In the genomic region with DNA sequence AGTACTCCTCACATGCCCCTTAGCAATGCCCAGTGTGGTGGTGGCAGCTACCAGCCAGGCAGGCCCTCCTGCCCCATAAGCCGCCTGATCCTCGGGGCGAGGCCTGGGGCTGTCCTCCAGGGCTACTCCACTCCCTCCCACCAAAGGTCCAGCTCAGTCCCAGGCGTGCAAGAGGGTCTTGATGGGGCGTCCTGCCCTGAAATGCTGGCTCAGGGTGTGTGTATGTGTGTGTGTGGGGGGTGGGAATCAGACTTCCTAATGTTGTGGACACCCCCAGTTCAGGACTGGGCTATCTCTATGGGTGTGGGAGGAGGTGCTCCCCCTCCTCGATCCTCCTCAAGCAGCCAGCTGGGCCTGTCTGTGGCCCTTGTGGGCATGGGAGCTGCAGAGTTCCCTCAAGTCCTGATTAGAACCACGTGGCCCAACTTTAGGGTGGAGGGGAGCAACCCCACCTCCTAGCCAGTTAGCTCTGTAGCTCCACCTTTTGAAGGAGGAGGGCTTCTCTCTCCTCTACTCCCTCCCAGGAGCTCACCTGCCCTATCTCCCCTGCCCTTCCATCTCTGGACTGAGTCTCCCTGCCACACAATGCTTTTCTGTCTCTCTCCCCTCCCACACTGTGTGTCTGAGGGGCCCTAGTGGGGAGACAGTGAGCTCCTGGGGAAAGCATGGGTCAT, we compare ENCODE assay signal across 16 cellular contexts. TPM values are rescaled to one million over a fixed set of nuclear protein-coding genes. Genes with fewer than 3 reads are reported as not detected.
A peak's percentile ranks its signal among the peaks of the same experiment; 100 is the strongest.
DNase-seq lines count a peak whose midpoint lies in the region; ATAC-seq, FAIRE-seq and TF ChIP-seq lines count a peak whose summit lies in the region.
"Had no signal": no experiment of that assay in that cellular context is flagged by ENCODE, and none has a peak within 500 bp of the region (broad histone marks: within the 10 kb centered on the region; RNA-seq: fewer than 3 reads in every experiment).

No MANE protein-coding gene starts in this region.

- no peak overlapping the region for H3K4me2 ChIP-seq in hepatocyte

- H3K9me3 ChIP-seq in hepatocyte (ENCODE audit: low read depth) (no peaks in the 10 kb centered on the region), subcutaneous abdominal adipose tissue (ENCODE audit: control insufficient read depth in 5 of 5, low read length in 5 of 5) (no peaks in the 10 kb centered on the region)

- peak; percentile 6 for ATAC-seq in WTC11
- ATAC-seq: activated naive CD4-positive, alpha-beta T cell treated with anti-CD3 and anti-CD28 coated beads, Interleukin-2, amount 50 U/mL, for 72 hours; stimulated activated naive B cell treated with anti-CD40 and anti-IgM and Interleukin-4, amounts not matched to agents 10 μg/mL and 1 μg/mL and 100 μg/mL, for 72 hours; T-cell had no signal

- peaks cover 30% of the 10 kb centered on the region for H3K4me1 Mint-ChIP-seq in WTC11

- no peak overlapping the region for H3K27ac ChIP-seq in hepatocyte
- H3K27ac ChIP-seq in subcutaneous abdominal adipose tissue (ENCODE audit: low read depth, low read length), result peak overlapping the region; percentile 55

- no peaks in the 10 kb centered on the region for H3K36me3 ChIP-seq in hepatocyte (replicated peaks; ENCODE audit: insufficient read depth, low read depth)
- peaks cover 0 to 35% (median 27%) of the 10 kb centered on the region in 5 donors for H3K36me3 ChIP-seq in subcutaneous abdominal adipose tissue (ENCODE audit: control insufficient read depth in 5 of 5, insufficient read depth in 5 of 5, low read length in 5 of 5)

- H3K9me2 ChIP-seq in hepatocyte (replicated peaks; ENCODE audit: insufficient read depth), result no peaks in the 10 kb centered on the region

- FAIRE-seq in frontal cortex (lab: Jason Lieb, UNC), result no peak

- H3K27me3 ChIP-seq in hepatocyte, result peaks cover 11% of the 10 kb centered on the region
- H3K27me3 ChIP-seq in subcutaneous abdominal adipose tissue (ENCODE audit: control insufficient read depth in 5 of 5, insufficient read depth in 4 of 5, low read length in 5 of 5), result no peaks in the 10 kb centered on the region

- H3K27ac Mint-ChIP-seq in WTC11, result peak overlapping the region; percentile 79; the same call in 1 of the 2 replicates
- H3K27ac Mint-ChIP-seq: activated naive CD4-positive, alpha-beta T cell treated with anti-CD3 and anti-CD28 coated beads, Interleukin-2, amount 50 U/mL, for 72 hours; T-cell had no signal

- H3K27me3 Mint-ChIP-seq in WTC11 (ENCODE audit: low read depth), result peaks cover 5% of the 10 kb centered on the region

- TF ChIP-seq CTCF in WTC11 (IDR thresholded peaks at IDR 0.05) (no peak), hepatocyte (IDR thresholded peaks at IDR 0.05; ENCODE audit: poor library complexity) (no peak)

- H3K4me3 ChIP-seq in hepatocyte (no peak overlapping the region), subcutaneous abdominal adipose tissue (ENCODE audit: low read depth in 1 of 5, low read length in 5 of 5) (no peak overlapping the region)

- no peak overlapping the region for H2AFZ ChIP-seq in hepatocyte

- H3K4me1 ChIP-seq in hepatocyte (ENCODE audit: insufficient read depth) (no peaks in the 10 kb centered on the region), subcutaneous abdominal adipose tissue (ENCODE audit: control insufficient read depth in 5 of 5, insufficient read depth in 5 of 5, low read length in 5 of 5) (peaks cover 9 to 69% (median 34%) of the 10 kb centered on the region in 5 donors)

- POLR2A ChIA-PET in WTC11 (lab: Charles Lee), result no interaction called here

- no peak overlapping the region for H3K4me3 Mint-ChIP-seq in WTC11
- H3K4me3 Mint-ChIP-seq: naive B cell; stimulated activated naive B cell treated with anti-CD40 and anti-IgM and Interleukin-4, amounts not matched to agents 10 μg/mL and 1 μg/mL and 100 μg/mL, for 72 hours; T-cell had no signal

- no peaks in the 10 kb centered on the region for H3K36me3 Mint-ChIP-seq in WTC11
- H3K36me3 Mint-ChIP-seq: activated naive CD4-positive, alpha-beta T cell treated with anti-CD3 and anti-CD28 coated beads, Interleukin-2, amount 50 U/mL, for 72 hours; naive B cell; stimulated activated naive B cell treated with anti-CD40 and anti-IgM and Interleukin-4, amounts not matched to agents 10 μg/mL and 1 μg/mL and 100 μg/mL, for 72 hours; T-cell had no signal

- DNase-seq in WTC11 (ENCODE audit: low spot score) (no peak), hepatocyte (ENCODE audit: low spot score) (peak; percentile 5), amygdala (lab: John Stamatoyannopoulos, UW) (no peak), frontal cortex (ENCODE audit: low spot score in 2 of 2) (no peak)
- DNase-seq: C1 segment of cervical spinal cord; central memory CD4-positive, alpha-beta T cell; MM.1S; naive B cell; NCI-H2029 treated with DMSO at 0.1 percent for 48 hours; RPMI8226; stimulated activated naive B cell treated with anti-CD40 and anti-IgM and Interleukin-4, amounts not matched to agents 10 μg/mL and 1 μg/mL and 100 μg/mL, for 72 hours; T-cell had no signal

- peak overlapping the region in 1 of 5 donors; percentile 61 for H3K9ac ChIP-seq in subcutaneous abdominal adipose tissue (ENCODE audit: low read length in 5 of 5)

- H3K9me3 Mint-ChIP-seq in WTC11, result no peaks in the 10 kb centered on the region
- H3K9me3 Mint-ChIP-seq: activated naive CD4-positive, alpha-beta T cell treated with anti-CD3 and anti-CD28 coated beads, Interleukin-2, amount 50 U/mL, for 72 hours; T-cell had no signal

- CTCF ChIA-PET in WTC11 (lab: Charles Lee), result interaction anchor here (0.5 to 3.7 kb wide), 13 partner anchors 10 to 167 kb away, joined by 3 to 47 read pairs (median 4); a partner anchor contains a TSS

- no peaks in the 10 kb centered on the region for H4K20me1 ChIP-seq in hepatocyte (ENCODE audit: insufficient read depth, poor library complexity, severe bottlenecking)

- 73% methylated on average over 7 of the region's 7 CpGs for WGBS in hepatocyte (ENCODE audit: low lambda C conversion rate, missing lambda C conversion rate)

- H3K79me2 ChIP-seq in hepatocyte, result no peaks in the 10 kb centered on the region

TF ChIP-seq in WTC11, 78 proteins besides CTCF, POLR2A, EP300 and RAD21 (continues in another document):
- TF ChIP-seq ZNF423 (CRISPR knock-in tag; IDR thresholded peaks at IDR 0.05) (no peak), SMAD3 (CRISPR knock-in tag; IDR thresholded peaks at IDR 0.05; ENCODE audit: borderline replicate concordance) (no peak), ZNF219 (CRISPR knock-in tag; IDR thresholded peaks at IDR 0.05; ENCODE audit: borderline replicate concordance) (no peak), CREB1 (CRISPR knock-in tag; IDR thresholded peaks at IDR 0.05) (no peak), MYBL2 (CRISPR knock-in tag; IDR thresholded peaks at IDR 0.05) (no peak)
- TF ChIP-seq, protein P1, sequence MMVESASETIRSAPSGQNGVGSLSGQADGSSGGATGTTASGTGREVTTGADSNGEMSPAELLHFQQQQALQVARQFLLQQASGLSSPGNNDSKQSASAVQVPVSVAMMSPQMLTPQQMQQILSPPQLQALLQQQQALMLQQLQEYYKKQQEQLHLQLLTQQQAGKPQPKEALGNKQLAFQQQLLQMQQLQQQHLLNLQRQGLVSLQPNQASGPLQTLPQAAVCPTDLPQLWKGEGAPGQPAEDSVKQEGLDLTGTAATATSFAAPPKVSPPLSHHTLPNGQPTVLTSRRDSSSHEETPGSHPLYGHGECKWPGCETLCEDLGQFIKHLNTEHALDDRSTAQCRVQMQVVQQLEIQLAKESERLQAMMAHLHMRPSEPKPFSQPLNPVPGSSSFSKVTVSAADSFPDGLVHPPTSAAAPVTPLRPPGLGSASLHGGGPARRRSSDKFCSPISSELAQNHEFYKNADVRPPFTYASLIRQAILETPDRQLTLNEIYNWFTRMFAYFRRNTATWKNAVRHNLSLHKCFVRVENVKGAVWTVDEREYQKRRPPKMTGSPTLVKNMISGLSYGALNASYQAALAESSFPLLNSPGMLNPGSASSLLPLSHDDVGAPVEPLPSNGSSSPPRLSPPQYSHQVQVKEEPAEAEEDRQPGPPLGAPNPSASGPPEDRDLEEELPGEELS (CRISPR knock-in tag; IDR thresholded peaks at IDR 0.05), result no peak
- TF ChIP-seq, protein P2, sequence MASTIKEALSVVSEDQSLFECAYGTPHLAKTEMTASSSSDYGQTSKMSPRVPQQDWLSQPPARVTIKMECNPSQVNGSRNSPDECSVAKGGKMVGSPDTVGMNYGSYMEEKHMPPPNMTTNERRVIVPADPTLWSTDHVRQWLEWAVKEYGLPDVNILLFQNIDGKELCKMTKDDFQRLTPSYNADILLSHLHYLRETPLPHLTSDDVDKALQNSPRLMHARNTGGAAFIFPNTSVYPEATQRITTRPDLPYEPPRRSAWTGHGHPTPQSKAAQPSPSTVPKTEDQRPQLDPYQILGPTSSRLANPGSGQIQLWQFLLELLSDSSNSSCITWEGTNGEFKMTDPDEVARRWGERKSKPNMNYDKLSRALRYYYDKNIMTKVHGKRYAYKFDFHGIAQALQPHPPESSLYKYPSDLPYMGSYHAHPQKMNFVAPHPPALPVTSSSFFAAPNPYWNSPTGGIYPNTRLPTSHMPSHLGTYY (CRISPR knock-in tag; IDR thresholded peaks at IDR 0.05), result no peak
- TF ChIP-seq, protein P3, sequence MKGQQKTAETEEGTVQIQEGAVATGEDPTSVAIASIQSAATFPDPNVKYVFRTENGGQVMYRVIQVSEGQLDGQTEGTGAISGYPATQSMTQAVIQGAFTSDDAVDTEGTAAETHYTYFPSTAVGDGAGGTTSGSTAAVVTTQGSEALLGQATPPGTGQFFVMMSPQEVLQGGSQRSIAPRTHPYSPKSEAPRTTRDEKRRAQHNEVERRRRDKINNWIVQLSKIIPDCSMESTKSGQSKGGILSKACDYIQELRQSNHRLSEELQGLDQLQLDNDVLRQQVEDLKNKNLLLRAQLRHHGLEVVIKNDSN (CRISPR knock-in tag; IDR thresholded peaks at IDR 0.05), result peak; percentile 44
- TF ChIP-seq, protein P4, sequence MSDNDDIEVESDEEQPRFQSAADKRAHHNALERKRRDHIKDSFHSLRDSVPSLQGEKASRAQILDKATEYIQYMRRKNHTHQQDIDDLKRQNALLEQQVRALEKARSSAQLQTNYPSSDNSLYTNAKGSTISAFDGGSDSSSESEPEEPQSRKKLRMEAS (CRISPR knock-in tag; IDR thresholded peaks at IDR 0.05), result 0 out of 2 replicates have a peak, but pooled peaks have one; percentile 33

RNA-seq across cellular contexts. Expression of a gene that starts 7.6 kb away (rescaled TPM):
- 6.3 to 8.5 TPM (median 8.2 TPM) in 3 replicates for total RNA-seq in WTC11 (2021)
- 3.4 and 3.7 TPM in 2 replicates for total RNA-seq in hepatocyte
- 2.5 and 2.9 TPM in 2 replicates for polyA plus RNA-seq in hepatocyte
- 2.4 TPM for total RNA-seq in frontal cortex
- total RNA-seq: activated naive CD4-positive, alpha-beta T cell treated with anti-CD3 and anti-CD28 coated beads, Interleukin-2, amount 50 U/mL, for 72 hours; HT-29 had no signal

RNA-seq across cellular contexts. Expression of a gene that starts 27.5 kb away (rescaled TPM):
- total RNA-seq in WTC11 (2021) (109 to 129 TPM (median 113 TPM) in 3 replicates), hepatocyte (9.6 and 11.7 TPM in 2 replicates), frontal cortex (17.5 TPM)
- polyA plus RNA-seq in hepatocyte, result 31.7 and 36.0 TPM in 2 replicates

RNA-seq across cellular contexts. Expression of a gene that starts 27.7 kb away (rescaled TPM):
- total RNA-seq in WTC11 (2021) (0.04 to 0.11 TPM in 2 of 3 replicates, not detected in the other), hepatocyte (0.16 and 0.23 TPM in 2 replicates), frontal cortex (under 0.01 TPM)
- 0.11 and 0.62 TPM in 2 replicates for polyA plus RNA-seq in hepatocyte
- total RNA-seq: Daoy, HT-29 had no signal

RNA-seq across cellular contexts. Expression of a gene that starts 41.2 kb away (rescaled TPM):
- 0.41 to 0.72 TPM (median 0.64 TPM) in 3 replicates for total RNA-seq in WTC11 (2021)
- 0.63 TPM in 1 of 2 replicates, not detected in the other for total RNA-seq in hepatocyte
- polyA plus RNA-seq in hepatocyte, result 0.51 TPM in 1 of 2 replicates, not detected in the other
- 0.41 TPM for total RNA-seq in frontal cortex
- total RNA-seq: Daoy had no signal

RNA-seq across cellular contexts. Expression of a gene that starts 46.5 kb away (rescaled TPM):
- 55.3 to 58.7 TPM (median 57.6 TPM) in 3 replicates for total RNA-seq in WTC11 (2021)
- 40.9 and 46.7 TPM in 2 replicates for total RNA-seq in hepatocyte
- 17.6 and 21.2 TPM in 2 replicates for polyA plus RNA-seq in hepatocyte
- total RNA-seq in frontal cortex, result 58.3 TPM
